Comparison of ENCODE assay signal across 16 cellular contexts in the genomic region with DNA sequence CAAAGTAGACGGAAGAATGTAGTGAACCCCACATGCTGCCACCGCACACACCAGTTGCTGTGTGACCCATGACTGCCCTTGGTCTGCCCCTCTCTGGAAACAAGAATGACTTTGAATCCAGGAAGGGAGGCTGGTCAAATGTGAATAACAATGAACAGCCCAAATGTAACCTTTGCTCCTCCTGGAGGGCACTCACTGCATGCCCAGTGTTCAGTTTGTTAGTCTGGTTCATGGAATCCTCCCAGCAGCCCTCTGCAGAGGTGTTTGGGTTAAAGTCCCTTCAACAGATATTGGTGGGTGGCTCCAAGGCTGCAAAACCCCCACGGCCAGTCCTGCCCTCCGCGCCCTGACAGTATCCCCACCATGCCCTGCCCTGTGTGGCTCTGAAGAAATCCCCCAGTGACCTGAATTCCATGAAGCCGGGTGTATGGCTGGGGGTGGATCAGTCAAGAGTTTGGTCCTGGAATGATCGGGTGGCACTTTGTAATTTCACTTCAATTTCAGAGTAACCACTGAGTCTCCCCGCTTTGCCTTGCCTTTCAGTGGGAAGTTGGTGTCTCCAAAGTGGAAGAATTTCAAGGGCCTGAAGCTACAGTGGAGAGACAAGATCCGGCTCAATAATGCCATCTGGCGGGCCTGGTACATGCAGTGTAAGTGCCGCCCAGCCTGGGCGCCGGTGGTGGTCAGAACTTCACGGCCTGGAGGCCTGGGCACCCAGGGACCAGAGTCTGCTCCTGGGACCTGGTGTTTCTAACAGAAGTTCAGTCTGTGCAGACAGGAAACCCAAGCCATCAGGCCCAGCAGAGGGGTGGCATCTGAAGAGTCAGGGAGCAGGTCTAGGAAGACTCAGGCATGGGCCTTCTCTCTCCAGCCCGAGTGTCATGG. TPM values are rescaled to one million over a fixed set of nuclear protein-coding genes. Genes with fewer than 3 reads are reported as not detected.
DNase-seq lines count a peak whose midpoint lies in the region; ATAC-seq, FAIRE-seq and TF ChIP-seq lines count a peak whose summit lies in the region.
"Had no signal": no experiment of that assay in that cellular context is flagged by ENCODE, and none has a peak within 500 bp of the region (broad histone marks: within the 10 kb centered on the region; RNA-seq: fewer than 3 reads in every experiment).

No MANE protein-coding gene starts in this region.

- POLR2A ChIA-PET in H1 (lab: Charles Lee; ENCODE audit: partially characterized antibody) (no interaction called here), Caco-2 (lab: Charles Lee) (no interaction called here)
- POLR2A ChIA-PET in activated CD4-positive, alpha-beta T cell treated with anti-CD3 and anti-CD28 coated beads, Interleukin-2, amount 10 ng/mL, durations not matched to agents 7 days and 5 days (lab: Charles Lee) = no interaction called here

- no peak overlapping the region for H2BK20ac ChIP-seq in H1 (ENCODE audit: low read length)

- H2AFZ ChIP-seq in H1 (ENCODE audit: low read length) (no peak overlapping the region), neural progenitor cell (replicated peaks) (no peak overlapping the region)
- H2AFZ ChIP-seq: parathyroid adenoma had no signal

- H3K79me2 ChIP-seq in H1 (ENCODE audit: control insufficient read depth in 1 of 2, insufficient read depth in 2 of 2, low read length in 2 of 2) = no peaks in the 10 kb centered on the region; a peak in 2 of 4 replicates
- no peaks in the 10 kb centered on the region for H3K79me2 ChIP-seq in neural progenitor cell (ENCODE audit: low read depth)

- no peak overlapping the region for H3K23ac ChIP-seq in H1 (ENCODE audit: insufficient read length)

- H3K4me1 ChIP-seq in H1 (replicated peaks in 1 of 4; ENCODE audit: control insufficient read depth in 3 of 4, insufficient read depth in 4 of 4, low read length in 3 of 4) (peaks cover 0 to 6% (median 3%) of the 10 kb centered on the region in 4 experiments; a peak in 4 of 7 replicates), neural progenitor cell (no peaks in the 10 kb centered on the region), Caco-2 (peaks cover 7% of the 10 kb centered on the region; the same call in 1 of the 2 replicates)
- H3K4me1 ChIP-seq: parathyroid adenoma had no signal

- no peak overlapping the region for H2BK15ac ChIP-seq in H1 (ENCODE audit: low read length)

- no peaks in the 10 kb centered on the region for H3F3A ChIP-seq in neural progenitor cell (ENCODE audit: low read depth)

- no TSS peak for BruUV-seq in Caco-2 (replicated peaks; lab: Mats Ljungman, UMichigan)

- peaks cover 2% of the 10 kb centered on the region; the same call in 1 of the 2 replicates for H3K79me1 ChIP-seq in H1 (ENCODE audit: low read depth, low read length)

- WGBS in H1 (ENCODE audit: extremely low coverage in 1 of 2, insufficient coverage in 1 of 2, insufficient read length in 1 of 2, insufficient replicate concordance in 2 of 2, low coverage in 1 of 2, low lambda C conversion rate in 2 of 2, missing lambda C conversion rate in 1 of 2), 2 experiments = 83% methylated on average over 15 of the region's 15 CpGs; no CpG with 5 or more reads in 1 of the 2 experiments

- H3K36me3 Mint-ChIP-seq in neural progenitor cell = peaks cover 6% of the 10 kb centered on the region
- H3K36me3 Mint-ChIP-seq in Caco-2 (ENCODE audit: insufficient read depth, unreplicated experiment) = peaks cover 13% of the 10 kb centered on the region
- H3K36me3 Mint-ChIP-seq in activated CD4-positive, alpha-beta T cell treated with anti-CD3 and anti-CD28 coated beads, Interleukin-2, amount 10 ng/mL, durations not matched to agents 7 days and 5 days (ENCODE audit: low read depth) = peaks cover 12% of the 10 kb centered on the region

- H3K23me2 ChIP-seq in H1 (ENCODE audit: low read depth, low read length) = no peaks in the 10 kb centered on the region

- H3K27me3 ChIP-seq in H1 (replicated peaks in 1 of 4; ENCODE audit: control insufficient read depth in 3 of 4, extremely low read depth in 1 of 4, insufficient read depth in 3 of 4, low read length in 3 of 4) (no peaks in the 10 kb centered on the region), neural progenitor cell (no peaks in the 10 kb centered on the region), Caco-2 (replicated peaks; ENCODE audit: control insufficient read depth, insufficient read depth, low read length) (no peaks in the 10 kb centered on the region)
- H3K27me3 ChIP-seq: ascending aorta had no signal

- no peak for ATAC-seq in GM21576 (IDR thresholded peaks at IDR 0.05; ENCODE audit: unreplicated experiment)

- H3K4me1 Mint-ChIP-seq in neural progenitor cell (peaks cover 7% of the 10 kb centered on the region), Caco-2 (ENCODE audit: low read depth, unreplicated experiment) (no peaks in the 10 kb centered on the region)
- H3K4me1 Mint-ChIP-seq in activated CD4-positive, alpha-beta T cell treated with anti-CD3 and anti-CD28 coated beads, Interleukin-2, amount 10 ng/mL, durations not matched to agents 7 days and 5 days = peaks cover 14% of the 10 kb centered on the region

- H3K27me3 Mint-ChIP-seq in neural progenitor cell (ENCODE audit: insufficient read depth, low read depth) (peaks cover 4% of the 10 kb centered on the region), Caco-2 (ENCODE audit: insufficient read depth, unreplicated experiment) (no peaks in the 10 kb centered on the region)
- no peaks in the 10 kb centered on the region for H3K27me3 Mint-ChIP-seq in activated CD4-positive, alpha-beta T cell treated with anti-CD3 and anti-CD28 coated beads, Interleukin-2, amount 10 ng/mL, durations not matched to agents 7 days and 5 days

- TF ChIP-seq CTCF in LNCAP (IDR thresholded peaks at IDR 0.05) = peak; percentile 63
- peak; percentile 15 to 41 (median 23) for TF ChIP-seq CTCF in H1 (IDR thresholded peaks at IDR 0.05; ENCODE audit: control extremely low read depth in 1 of 3, insufficient read depth in 1 of 3, low read depth in 1 of 3, low read length in 3 of 3)
- TF ChIP-seq CTCF in neural progenitor cell (IDR thresholded peaks at IDR 0.05) = peak; percentile 18
- TF ChIP-seq CTCF in Caco-2 (IDR thresholded peaks at IDR 0.05; ENCODE audit: insufficient read depth in 1 of 2, low read depth in 1 of 2, low read length in 1 of 2, severe bottlenecking in 1 of 2, unreplicated experiment in 1 of 2) = no peak

- no peak overlapping the region for H4K8ac ChIP-seq in H1 (ENCODE audit: extremely low read depth, insufficient read depth, low read length)

- H3K27ac ChIP-seq in H1 (ENCODE audit: low read depth, low read length) (no peak overlapping the region), neural progenitor cell (no peak overlapping the region)
- H3K27ac ChIP-seq: ascending aorta, parathyroid adenoma had no signal

- H3K9me3 Mint-ChIP-seq in neural progenitor cell = no peaks in the 10 kb centered on the region
- no peaks in the 10 kb centered on the region for H3K9me3 Mint-ChIP-seq in Caco-2 (ENCODE audit: unreplicated experiment)
- no peaks in the 10 kb centered on the region for H3K9me3 Mint-ChIP-seq in activated CD4-positive, alpha-beta T cell treated with anti-CD3 and anti-CD28 coated beads, Interleukin-2, amount 10 ng/mL, durations not matched to agents 7 days and 5 days

- CTCF ChIA-PET in H1 (lab: Charles Lee; ENCODE audit: partially characterized antibody) = interaction anchor here (0.6 to 18.2 kb wide), 8 partner anchors 9 to 67 kb away, joined by 3 to 379 read pairs (median 4); no protein-coding TSS in a partner anchor
- CTCF ChIA-PET in Caco-2 (lab: Charles Lee) = no interaction called here
- CTCF ChIA-PET in activated CD4-positive, alpha-beta T cell treated with anti-CD3 and anti-CD28 coated beads, Interleukin-2, amount 10 ng/mL, durations not matched to agents 7 days and 5 days (lab: Charles Lee) = interaction anchor here (1.0 kb wide), 2 partner anchors 73 to 209 kb away, joined by 4 to 6 read pairs; partner anchors contain the start of gene CFAP251

- peaks cover 0 to 11% (median 2%) of the 10 kb centered on the region in 4 experiments; a peak in 4 of 8 replicates for H3K36me3 ChIP-seq in H1 (ENCODE audit: control insufficient read depth in 2 of 4, insufficient read depth in 4 of 4, low read length in 3 of 4)
- no peaks in the 10 kb centered on the region for H3K36me3 ChIP-seq in neural progenitor cell
- no peaks in the 10 kb centered on the region; the same call in 1 of the 2 replicates for H3K36me3 ChIP-seq in Caco-2 (ENCODE audit: control insufficient read depth, insufficient read depth, low read length)

- H3K4me2 ChIP-seq in H1 (ENCODE audit: insufficient read depth in 1 of 2, low read depth in 2 of 2, low read length in 2 of 2) = no peak overlapping the region
- H3K4me2 ChIP-seq in neural progenitor cell = no peak overlapping the region

- intact Hi-C loops in Caco-2 (cut with micrococcal nuclease; ENCODE audit: unreplicated experiment) = no loop called here

- H3K27ac Mint-ChIP-seq in neural progenitor cell = peak overlapping the region; percentile 86
- H3K27ac Mint-ChIP-seq in Caco-2 (ENCODE audit: unreplicated experiment) = no peak overlapping the region
- H3K27ac Mint-ChIP-seq in activated CD4-positive, alpha-beta T cell treated with anti-CD3 and anti-CD28 coated beads, Interleukin-2, amount 10 ng/mL, durations not matched to agents 7 days and 5 days = no peak overlapping the region

- no peak overlapping the region for H2AK5ac ChIP-seq in H1 (ENCODE audit: low read depth, low read length)

- no peak overlapping the region for H3K4ac ChIP-seq in H1 (replicated peaks; ENCODE audit: insufficient read length, low read depth, low read length)

- no peaks in the 10 kb centered on the region for H3K9me3 ChIP-seq in H1 (ENCODE audit: insufficient read depth in 2 of 2, low read depth in 1 of 2, low read length in 1 of 2)
- no peaks in the 10 kb centered on the region for H3K9me3 ChIP-seq in neural progenitor cell (ENCODE audit: low read depth)
- no peaks in the 10 kb centered on the region for H3K9me3 ChIP-seq in Caco-2
- H3K9me3 ChIP-seq: ascending aorta had no signal

- peaks cover 2 to 7% of the 10 kb centered on the region in 2 experiments for H4K20me1 ChIP-seq in H1 (replicated peaks in 1 of 2; ENCODE audit: control insufficient read depth in 1 of 2, insufficient read depth in 2 of 2, low read length in 2 of 2)
- no peaks in the 10 kb centered on the region for H4K20me1 ChIP-seq in neural progenitor cell (ENCODE audit: low read depth)

- no peak overlapping the region for H3K4me3 ChIP-seq in H1 (ENCODE audit: extremely low read depth in 1 of 4, insufficient read depth in 2 of 4, low read depth in 3 of 4, low read length in 4 of 4)
- H3K4me3 ChIP-seq in neural progenitor cell = no peak overlapping the region
- H3K4me3 ChIP-seq in Caco-2 (ENCODE audit: low read depth, low read length) = no peak overlapping the region
- H3K4me3 ChIP-seq: ascending aorta had no signal

- H2BK12ac ChIP-seq in H1 (ENCODE audit: low read depth, low read length) = no peak overlapping the region

- H3K56ac ChIP-seq in H1 (replicated peaks; ENCODE audit: insufficient read length, low read depth, low read length) = no peak overlapping the region

- no peak for TF ChIP-seq POLR2A in H1 (IDR thresholded peaks at IDR 0.05; ENCODE audit: control extremely low read depth in 1 of 2, low read depth in 2 of 2, low read length in 2 of 2)

- FAIRE-seq in H1 (lab: Jason Lieb, UNC) = no peak
- FAIRE-seq: GM12892 had no signal

- no peak overlapping the region for H2BK120ac ChIP-seq in H1 (replicated peaks; ENCODE audit: low read depth, low read length)

- no peak overlapping the region for H3K18ac ChIP-seq in H1 (ENCODE audit: extremely low read depth, low read length)

- DNase-seq in Ammon's horn (ENCODE audit: low spot score) (peak; percentile 37), H1 (ENCODE audit: low read depth in 1 of 2, low spot score in 2 of 2) (no peak), neural progenitor cell (ENCODE audit: low spot score) (peak; percentile 44), amniotic stem cell (lab: John Stamatoyannopoulos, UW) (no peak), Caco-2 (no peak)
- DNase-seq in activated CD4-positive, alpha-beta T cell treated with anti-CD3 and anti-CD28 coated beads, Interleukin-2, amount 10 ng/mL, durations not matched to agents 7 days and 5 days = no peak
- DNase-seq: activated CD8-positive, alpha-beta memory T cell treated with anti-CD3 and anti-CD28 coated beads for 24 hours; COR-L47; NCI-H2081 had no signal

- H3K9ac ChIP-seq in H1 (replicated peaks in 1 of 4; ENCODE audit: extremely low read depth in 1 of 4, low read depth in 3 of 4, low read length in 3 of 4) (no peak overlapping the region), neural progenitor cell (no peak overlapping the region)
- H3K9ac ChIP-seq: parathyroid adenoma had no signal

- no peak for TF ChIP-seq EP300 in H1 (IDR thresholded peaks at IDR 0.05; ENCODE audit: borderline replicate concordance in 1 of 2, low read depth in 2 of 2, low read length in 2 of 2)

- H4K5ac ChIP-seq in H1 (ENCODE audit: insufficient read length, low read depth, low read length) = no peak overlapping the region

- no peak overlapping the region; the same call in 1 of the 2 replicates for H2BK5ac ChIP-seq in H1 (ENCODE audit: low read depth, low read length)

- H3K14ac ChIP-seq in H1 (ENCODE audit: insufficient read length) = no peak overlapping the region

- H3K4me3 Mint-ChIP-seq in neural progenitor cell (no peak overlapping the region), Caco-2 (ENCODE audit: unreplicated experiment) (no peak overlapping the region)
- H3K4me3 Mint-ChIP-seq in activated CD4-positive, alpha-beta T cell treated with anti-CD3 and anti-CD28 coated beads, Interleukin-2, amount 10 ng/mL, durations not matched to agents 7 days and 5 days = no peak overlapping the region

- H4K91ac ChIP-seq in H1 (replicated peaks; ENCODE audit: insufficient read length, low read length) = no peak overlapping the region

- peak; percentile 23 to 46; a peak in 2 of 4 replicates for TF ChIP-seq RAD21 in H1 (IDR thresholded peaks at IDR 0.05 in 1 of 2, conservative IDR thresholded peaks at IDR 0.05 in 1 of 2; ENCODE audit: low read depth in 2 of 2, low read length in 2 of 2)

RNA-seq across cellular contexts. Expression of gene IL31, which starts 47.1 kb away (rescaled TPM):
- total RNA-seq in H1 (2021; fragmentation: NEBNext Ultra II Directional; extraction: Animal tissue kit (Norgen Biotek cat#: 25700)) = not detected in 2 replicates
- polyA plus RNA-seq in H1 (2011; rRNA removed) = not detected in 2 replicates
- not detected for polyA plus RNA-seq in H1 (2011; cell fraction: cytosol; rRNA removed)
- polyA plus RNA-seq in H1 (2011; cell fraction: nucleus; rRNA removed) = not detected
- polyA plus RNA-seq in H1 (2012, experiment 1 of 2) = not detected in 4 replicates
- not detected for polyA plus RNA-seq in H1 (2012, experiment 2 of 2)
- not detected for polyA plus RNA-seq in H1 (2013, experiment 1 of 2)
- polyA plus RNA-seq in H1 (2013, experiment 2 of 2) = not detected
- polyA minus RNA-seq in H1 (2011; rRNA and poly(A)+ RNA removed) = not detected in 2 replicates
- not detected for polyA minus RNA-seq in H1 (2011; cell fraction: cytosol; rRNA and poly(A)+ RNA removed)
- polyA minus RNA-seq in H1 (2011; cell fraction: nucleus; rRNA and poly(A)+ RNA removed) = not detected
- total RNA-seq in neural progenitor cell (ENCODE audit: low replicate concordance) (not detected in 2 replicates), Caco-2 (2022) (not detected in 2 replicates)
- not detected for total RNA-seq in activated CD4-positive, alpha-beta T cell treated with anti-CD3 and anti-CD28 coated beads, Interleukin-2, amount 10 ng/mL, durations not matched to agents 7 days and 5 days
- total RNA-seq: ascending aorta, kidney epithelial cell had no signal
- polyA plus RNA-seq: esophagus had no signal

RNA-seq across cellular contexts. Expression of gene MLXIP, which starts 48.4 kb away (rescaled TPM):
- 40.4 and 40.5 TPM in 2 replicates for total RNA-seq in H1 (2021; fragmentation: NEBNext Ultra II Directional; extraction: Animal tissue kit (Norgen Biotek cat#: 25700))
- polyA plus RNA-seq in H1 (2011; rRNA removed) = 5.5 and 13.2 TPM in 2 replicates
- polyA plus RNA-seq in H1 (2011; cell fraction: cytosol; rRNA removed) = 4.1 TPM
- 18.6 TPM for polyA plus RNA-seq in H1 (2011; cell fraction: nucleus; rRNA removed)
- polyA plus RNA-seq in H1 (2012, experiment 1 of 2) = 15.2 to 19.4 TPM (median 18.9 TPM) in 4 replicates
- 13.9 TPM for polyA plus RNA-seq in H1 (2012, experiment 2 of 2)
- 33.1 TPM for polyA plus RNA-seq in H1 (2013, experiment 1 of 2)
- polyA plus RNA-seq in H1 (2013, experiment 2 of 2) = 33.0 TPM
- polyA minus RNA-seq in H1 (2011; rRNA and poly(A)+ RNA removed) = 10.0 and 15.5 TPM in 2 replicates
- 23.0 TPM for polyA minus RNA-seq in H1 (2011; cell fraction: cytosol; rRNA and poly(A)+ RNA removed)
- 35.1 TPM for polyA minus RNA-seq in H1 (2011; cell fraction: nucleus; rRNA and poly(A)+ RNA removed)
- 1.9 and 4.3 TPM in 2 replicates for total RNA-seq in neural progenitor cell (ENCODE audit: low replicate concordance)
- total RNA-seq in Caco-2 (2022) = 51.3 and 54.5 TPM in 2 replicates
- 10 to 100 TPM; 45.7 to 46.8 TPM for total RNA-seq in activated CD4-positive, alpha-beta T cell treated with anti-CD3 and anti-CD28 coated beads, Interleukin-2, amount 10 ng/mL, durations not matched to agents 7 days and 5 days

RNA-seq across cellular contexts. Expression of gene LRRC43, which starts 56.0 kb away (rescaled TPM):
- 0.15 and 0.35 TPM in 2 replicates for total RNA-seq in H1 (2021; fragmentation: NEBNext Ultra II Directional; extraction: Animal tissue kit (Norgen Biotek cat#: 25700))
- polyA plus RNA-seq in H1 (2011; rRNA removed) = 0.39 and 0.44 TPM in 2 replicates
- polyA plus RNA-seq in H1 (2011; cell fraction: cytosol; rRNA removed) = 0.66 TPM
- 0.53 TPM for polyA plus RNA-seq in H1 (2011; cell fraction: nucleus; rRNA removed)
- polyA plus RNA-seq in H1 (2012, experiment 1 of 2) = 0.17 to 0.70 TPM (median 0.39 TPM) in 4 replicates
- 0.24 TPM for polyA plus RNA-seq in H1 (2012, experiment 2 of 2)
- polyA plus RNA-seq in H1 (2013, experiment 1 of 2) = 0.24 TPM
- polyA plus RNA-seq in H1 (2013, experiment 2 of 2) = 0.44 TPM
- 0.13 TPM in 1 of 2 replicates, not detected in the other for polyA minus RNA-seq in H1 (2011; rRNA and poly(A)+ RNA removed)
- not detected for polyA minus RNA-seq in H1 (2011; cell fraction: cytosol; rRNA and poly(A)+ RNA removed)
- not detected for polyA minus RNA-seq in H1 (2011; cell fraction: nucleus; rRNA and poly(A)+ RNA removed)
- total RNA-seq in neural progenitor cell (ENCODE audit: low replicate concordance) (0.24 and 0.46 TPM in 2 replicates), Caco-2 (2022) (0.34 TPM in 1 of 2 replicates, not detected in the other)
- not detected for total RNA-seq in activated CD4-positive, alpha-beta T cell treated with anti-CD3 and anti-CD28 coated beads, Interleukin-2, amount 10 ng/mL, durations not matched to agents 7 days and 5 days
- total RNA-seq: ascending aorta had no signal

Comparison
In these comparisons a context has a peak if more than half of its experiments do, and no peak if none do; other contexts are left out.
1. DNase-seq: peak in Ammon's horn (single experiment) and neural progenitor cell (single experiment); none in H1 (0 of 2), amniotic stem cell (single experiment), Caco-2 (0 of 2) and activated CD4-positive, alpha-beta T cell treated with anti-CD3 and anti-CD28 coated beads, Interleukin-2, amount 10 ng/mL, durations not matched to agents 7 days and 5 days (single experiment).
2. CTCF ChIP-seq: peak in LNCAP (single experiment), H1 (3 of 3) and neural progenitor cell (single experiment); none in Caco-2 (0 of 2).